Comparison of ENCODE assay signal across 8 cellular contexts in the genomic region with DNA sequence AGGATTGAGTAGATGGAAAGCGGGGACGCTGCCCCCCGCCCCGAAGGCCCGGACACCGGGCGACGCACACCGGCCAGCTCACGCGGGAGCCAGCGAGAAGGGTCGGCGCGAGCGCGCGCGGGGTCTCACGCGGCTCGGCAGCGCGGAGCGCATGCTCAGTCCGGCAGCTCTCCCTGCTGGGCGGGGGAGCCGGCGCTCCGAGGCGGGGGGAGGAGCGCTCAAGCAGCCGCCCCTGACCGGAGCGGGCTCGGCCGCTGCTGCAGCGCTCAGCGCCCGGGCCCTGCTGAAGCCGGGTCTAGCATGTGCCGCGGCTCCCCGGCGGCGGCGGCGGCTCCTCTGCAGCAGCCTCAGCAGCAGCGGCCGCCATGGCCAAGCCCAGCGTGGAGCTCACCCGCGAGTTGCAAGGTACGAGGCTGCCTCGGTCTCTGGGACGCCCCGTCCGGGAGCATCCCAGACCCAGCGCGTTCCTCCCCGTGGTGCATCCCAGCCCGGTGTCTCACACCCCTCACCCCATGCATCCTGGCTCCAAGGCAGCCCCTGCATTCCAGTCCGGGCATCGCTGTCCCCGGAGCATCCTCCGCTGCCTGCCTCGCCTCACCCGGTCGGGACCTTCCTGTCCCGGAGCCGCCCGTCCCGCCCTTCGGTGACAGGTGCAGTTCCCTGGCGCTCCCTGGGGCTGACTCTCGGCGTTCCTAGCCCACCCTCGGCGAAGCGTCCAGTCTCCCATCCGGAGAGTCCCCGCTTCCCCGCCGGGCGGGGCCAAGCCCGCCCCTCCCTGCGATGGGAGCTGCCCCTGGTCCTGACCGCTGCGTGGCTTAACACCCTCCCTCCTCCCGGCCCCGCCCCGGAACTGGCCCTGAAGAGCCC. TPM values are rescaled to one million over a fixed set of nuclear protein-coding genes. Genes with fewer than 3 reads are reported as not detected.
DNase-seq lines count a peak whose midpoint lies in the region; ATAC-seq and TF ChIP-seq lines count a peak whose summit lies in the region.

Gene CARMIL3 (plus strand): TSS at position 221 of the 867 bp plus-strand sequence. CDS start 145 bp downstream, at position 366.

- H3K36me3 ChIP-seq in Karpas-422 (ENCODE audit: insufficient read depth, low read length) (peaks cover 10% of the 10 kb centered on the region; the same call in 1 of the 2 replicates), adrenal gland (replicated peaks in 1 of 2) (no peaks in the 10 kb centered on the region), trophoblast cell (ENCODE audit: control insufficient read depth in 1 of 2, insufficient read depth in 2 of 2, low read length in 2 of 2) (no peaks in the 10 kb centered on the region), aorta (ENCODE audit: control insufficient read depth in 1 of 2, insufficient read depth in 2 of 2, low read length in 1 of 2) (no peaks in the 10 kb centered on the region)

- peaks cover 5% of the 10 kb centered on the region for H3K79me1 ChIP-seq in trophoblast cell (ENCODE audit: low read length)

- H3K23ac ChIP-seq in trophoblast cell (ENCODE audit: low read length): no peak within 1 kb of the TSS

- H3K79me2 ChIP-seq in Karpas-422 (ENCODE audit: low read length): peaks cover 20% of the 10 kb centered on the region
- H3K79me2 ChIP-seq in trophoblast cell (ENCODE audit: control insufficient read depth, insufficient read depth, low read length, poor library complexity): peaks cover 3% of the 10 kb centered on the region

- no peaks in the 10 kb centered on the region for H3K9me2 ChIP-seq in Karpas-422 (replicated peaks; ENCODE audit: insufficient read depth, low read length)

- 0 to 1% (median 0%) methylated on average over 6 to 92 of the region's 92 CpGs for WGBS in adrenal gland, 4 donors
- WGBS in trophoblast cell (ENCODE audit: extremely low coverage, insufficient coverage, insufficient read length): no CpG with 5 or more reads among the region's 92 CpGs
- WGBS in aorta, 2 donors: 1% methylated on average over 63 to 92 of the region's 92 CpGs

- no peak within 1 kb of the TSS for H3K4ac ChIP-seq in trophoblast cell (ENCODE audit: low read depth, low read length)

- DNase-seq in EL (peak; percentile 55), Karpas-422 (peak; percentile 94), adrenal gland (peak; percentile 38 to 70 (median 54)), left cardiac atrium (peak; percentile 69), trophoblast cell (peak; percentile 25 to 58), aorta (peak; percentile 68 to 88)

- intact Hi-C loops in adrenal gland (cut with DNase I) (loop anchor here in 1 of 2 donors (10.0 kb wide), 1 partner anchor 243 kb away; the partner anchor contains the start of genes DHRS1 and NOP9), left cardiac atrium (cut with DNase I) (no loop called here), aorta (cut with DNase I) (no loop called here)

- H4K12ac ChIP-seq in trophoblast cell (ENCODE audit: low read depth, low read length): peak within 1 kb of the TSS; percentile 84

- H3K27me3 ChIP-seq in Karpas-422 (ENCODE audit: low read length) (no peaks in the 10 kb centered on the region), adrenal gland (no peaks in the 10 kb centered on the region), trophoblast cell (ENCODE audit: insufficient read depth, low read length) (no peaks in the 10 kb centered on the region), aorta (ENCODE audit: control insufficient read depth in 1 of 2, insufficient read depth in 2 of 2, low read length in 1 of 2) (no peaks in the 10 kb centered on the region)

- H2AFZ ChIP-seq in Karpas-422 (ENCODE audit: low read length) (peak within 1 kb of the TSS; percentile 89; the same call in 1 of the 2 replicates), trophoblast cell (ENCODE audit: insufficient read depth, low read length, poor library complexity) (peak within 1 kb of the TSS; percentile 56)

- no peak within 1 kb of the TSS for H3K18ac ChIP-seq in trophoblast cell (ENCODE audit: low read length)

- peak; percentile 75 for ATAC-seq in GM21723 (IDR thresholded peaks at IDR 0.05; ENCODE audit: unreplicated experiment)
- peak; percentile 89 for ATAC-seq in SK-N-SH treated with all-trans-retinoic acid at 6 μM for 48 hours
- ATAC-seq in left cardiac atrium: peak; percentile 92 to 95
- ATAC-seq in aorta (ENCODE audit: low FRiP score): peak; percentile 88

- H3K9ac ChIP-seq in Karpas-422 (ENCODE audit: low read length) (peak within 1 kb of the TSS; percentile 96), trophoblast cell (ENCODE audit: low read length) (peak within 1 kb of the TSS; percentile 64)

- peak within 1 kb of the TSS; percentile 22 for H4K91ac ChIP-seq in trophoblast cell (ENCODE audit: low read depth, low read length)

- peak within 1 kb of the TSS; percentile 93 for H3K4me2 ChIP-seq in Karpas-422 (ENCODE audit: low read depth, low read length, poor library complexity, severe bottlenecking)
- H3K4me2 ChIP-seq in trophoblast cell (ENCODE audit: low read length): peak within 1 kb of the TSS; percentile 96

- no peak within 1 kb of the TSS for H2BK5ac ChIP-seq in trophoblast cell (ENCODE audit: low read depth, low read length, poor library complexity)

- H2BK12ac ChIP-seq in trophoblast cell (ENCODE audit: low read length): no peak within 1 kb of the TSS

- H4K20me1 ChIP-seq in Karpas-422 (ENCODE audit: insufficient read depth, low read depth, low read length): peaks cover 18% of the 10 kb centered on the region

- H3K14ac ChIP-seq in trophoblast cell (ENCODE audit: low read length): peak within 1 kb of the TSS; percentile 54

- H3K27ac ChIP-seq in Karpas-422 (ENCODE audit: low read length) (peak within 1 kb of the TSS; percentile 90), adrenal gland (peak within 1 kb of the TSS in 2 of 5 donors; percentile 23 to 45), trophoblast cell (ENCODE audit: low read depth, low read length) (no peak within 1 kb of the TSS), aorta (ENCODE audit: low read depth in 1 of 2, low read length in 2 of 2) (no peak within 1 kb of the TSS)

- H2AK5ac ChIP-seq in trophoblast cell (ENCODE audit: low read length): no peak within 1 kb of the TSS

- H3K4me3 ChIP-seq in Karpas-422 (ENCODE audit: low read length) (peak within 1 kb of the TSS; percentile 79), adrenal gland (peak within 1 kb of the TSS in 2 of 4 donors; percentile 28 to 75), trophoblast cell (ENCODE audit: low read depth, low read length) (peak within 1 kb of the TSS; percentile 69), aorta (ENCODE audit: low read length in 2 of 2) (peak within 1 kb of the TSS; percentile 19 to 45)

- TF ChIP-seq POLR2A in adrenal gland (IDR thresholded peaks at IDR 0.05): peak; percentile 18 to 35

- H2BK120ac ChIP-seq in trophoblast cell (ENCODE audit: insufficient read depth, low read length, poor library complexity): peak within 1 kb of the TSS; percentile 50

- H3K9me3 ChIP-seq in Karpas-422 (ENCODE audit: low read length): no peaks in the 10 kb centered on the region
- no peaks in the 10 kb centered on the region for H3K9me3 ChIP-seq in adrenal gland (replicated peaks in 1 of 3)
- H3K9me3 ChIP-seq in trophoblast cell (ENCODE audit: insufficient read depth, low read depth, low read length): peaks cover 2% of the 10 kb centered on the region
- no peaks in the 10 kb centered on the region for H3K9me3 ChIP-seq in aorta (ENCODE audit: control insufficient read depth, low read length)

- H3K4me1 ChIP-seq in Karpas-422 (ENCODE audit: low read length) (peaks cover 46% of the 10 kb centered on the region), adrenal gland (replicated peaks in 1 of 2) (peaks cover 13 to 16% of the 10 kb centered on the region in 2 donors), trophoblast cell (ENCODE audit: control insufficient read depth in 1 of 2, insufficient read depth in 2 of 2, low read length in 2 of 2) (peaks cover 9 to 10% of the 10 kb centered on the region in 2 experiments), aorta (ENCODE audit: control insufficient read depth in 1 of 2, insufficient read depth in 2 of 2, low read length in 2 of 2) (no peaks in the 10 kb centered on the region)

- peak within 1 kb of the TSS; percentile 83 for H4K8ac ChIP-seq in trophoblast cell (ENCODE audit: low read depth, low read length)

- TF ChIP-seq CTCF in adrenal gland (IDR thresholded peaks at IDR 0.05): no peak

TF ChIP-seq in SK-N-SH treated with all-trans-retinoic acid at 6 μM for 48 hours, 23 proteins besides CTCF, POLR2A, EP300 and RAD21:
- TF ChIP-seq, protein P1, sequence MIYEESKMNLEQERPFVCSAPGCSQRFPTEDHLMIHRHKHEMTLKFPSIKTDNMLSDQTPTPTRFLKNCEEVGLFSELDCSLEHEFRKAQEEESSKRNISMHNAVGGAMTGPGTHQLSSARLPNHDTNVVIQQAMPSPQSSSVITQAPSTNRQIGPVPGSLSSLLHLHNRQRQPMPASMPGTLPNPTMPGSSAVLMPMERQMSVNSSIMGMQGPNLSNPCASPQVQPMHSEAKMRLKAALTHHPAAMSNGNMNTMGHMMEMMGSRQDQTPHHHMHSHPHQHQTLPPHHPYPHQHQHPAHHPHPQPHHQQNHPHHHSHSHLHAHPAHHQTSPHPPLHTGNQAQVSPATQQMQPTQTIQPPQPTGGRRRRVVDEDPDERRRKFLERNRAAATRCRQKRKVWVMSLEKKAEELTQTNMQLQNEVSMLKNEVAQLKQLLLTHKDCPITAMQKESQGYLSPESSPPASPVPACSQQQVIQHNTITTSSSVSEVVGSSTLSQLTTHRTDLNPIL (CRISPR knock-in tag; IDR thresholded peaks at IDR 0.05; ENCODE audit: low read depth): no peak
- TF ChIP-seq CSDC2 (CRISPR knock-in tag; IDR thresholded peaks at IDR 0.05): no peak
- peak; percentile 44; the same call in 1 of the 2 replicates for TF ChIP-seq PATZ1 (CRISPR knock-in tag; IDR thresholded peaks at IDR 0.05; ENCODE audit: borderline replicate concordance)
TF ChIP-seq in SK-N-SH treated with all-trans-retinoic acid at 6 μM for 48 hours: peak in this region for 1.

RNA-seq across cellular contexts. Expression of gene CARMIL3, which starts in this region (rescaled TPM):
- total RNA-seq in Karpas-422 (2014; rRNA removed; shearing (Covaris generic); ENCODE audit: low replicate concordance): 58.4 and 110 TPM in 2 replicates
- total RNA-seq in adrenal gland (1 to 10 TPM in 2 of 8 donors, under 1 TPM in 5, not detected in 1; 0.17 to 1.1 (median 0.74) TPM), left cardiac atrium (under 1 TPM; 0.08 to 0.62 TPM), aorta (under 1 TPM; 0.24 to 0.42 TPM)
- polyA plus RNA-seq in adrenal gland (1 to 10 TPM in 2 of 3 donors, under 1 TPM in 1; 0.73 to 5.8 (median 1.7) TPM), aorta (under 1 TPM in 1 of 2 donors, not detected in 1; 0.43 TPM)
- polyA plus RNA-seq in trophoblast cell (2013): 0.04 and 0.06 TPM in 2 replicates

Comparison
In these comparisons a context has a peak if more than half of its experiments do, and no peak if none do; other contexts are left out.
1. RNA of gene CARMIL3 (total RNA-seq): 58.4 to 110 TPM in Karpas-422; 0.17 to 1.1 TPM in adrenal gland, 0.08 to 0.62 TPM in left cardiac atrium and 0.24 to 0.42 TPM in aorta; every median in the first group is over 10 times any median in the second.
2. Peak in DNase-seq and ATAC-seq in left cardiac atrium; RNA of the gene not detected or under 1 TPM.
3. Peak in DNase-seq, ATAC-seq and H3K4me3 ChIP-seq in aorta; RNA of the gene not detected or under 1 TPM.
4. DNase-seq: peak in every context shown above with its lines; median percentile 94 in Karpas-422; 78 in aorta; 69 in left cardiac atrium; 55 in EL; 54 in adrenal gland; 42 in trophoblast cell.
5. Peak in every context shown above with its lines, with median percentiles within 50 percentile points of each other: ATAC-seq.